In genomic region chr11:127815316-127815715, GRCh38 we compare ENCODE assay signal across 1 cellular context.
TF ChIP-seq lines count a peak whose summit lies in the region.

No MANE protein-coding gene starts in this region.

TF ChIP-seq in WTC11, 78 proteins besides CTCF, POLR2A, EP300 and RAD21 (continued from another document):
- no peak for TF ChIP-seq AR (CRISPR knock-in tag; IDR thresholded peaks at IDR 0.05)
- TF ChIP-seq E2F4 (CRISPR knock-in tag; IDR thresholded peaks at IDR 0.05; ENCODE audit: borderline replicate concordance, low read depth), result no peak
- TF ChIP-seq PREB (CRISPR knock-in tag; IDR thresholded peaks at IDR 0.05; ENCODE audit: borderline replicate concordance), result no peak
- TF ChIP-seq ZNF425 (CRISPR knock-in tag; conservative IDR thresholded peaks at IDR 0.05), result no peak
- TF ChIP-seq CDX4 (CRISPR knock-in tag; IDR thresholded peaks at IDR 0.05; ENCODE audit: borderline replicate concordance), result no peak
